ENCODE assay signal across 20 cellular contexts in the genomic region with DNA sequence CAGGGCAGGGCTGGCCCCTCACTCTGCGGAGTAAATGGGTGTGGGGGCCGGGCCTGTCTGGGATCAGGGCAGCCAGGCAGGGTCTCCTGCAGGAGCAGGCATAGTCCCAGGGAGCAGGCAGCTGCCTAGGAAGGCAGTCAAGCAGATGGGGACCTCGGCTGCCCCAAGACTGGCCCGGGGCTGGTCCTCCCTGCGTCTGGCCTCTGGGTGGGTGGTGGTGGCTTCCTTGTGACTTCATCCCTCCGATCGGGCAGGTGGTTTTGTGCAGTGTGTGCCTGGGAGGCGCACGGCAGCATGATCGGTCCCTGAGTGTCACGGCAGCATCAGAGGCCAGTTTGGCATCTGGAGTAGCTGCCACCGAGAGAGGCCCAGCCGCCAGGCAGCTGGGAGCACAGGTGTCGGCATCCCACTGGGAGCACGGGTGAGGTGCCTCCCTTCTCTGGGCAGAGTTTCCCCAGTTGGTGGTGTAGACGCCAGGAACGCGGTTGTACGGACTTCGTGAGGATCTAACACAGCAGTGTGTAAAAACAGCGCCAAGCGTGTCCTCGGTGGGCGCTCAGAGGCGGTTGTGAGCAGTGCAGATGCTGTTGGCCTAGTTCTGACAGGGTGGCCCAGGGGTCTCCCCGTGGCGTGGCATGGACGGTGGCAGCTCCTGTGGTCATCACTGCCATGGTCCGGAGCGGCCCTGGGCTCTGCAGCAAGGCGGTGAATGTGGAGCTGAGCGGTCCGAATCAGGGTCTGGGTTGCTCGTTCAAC. TPM values are rescaled to one million over a fixed set of nuclear protein-coding genes. Genes with fewer than 3 reads are reported as not detected.
"Had no signal": no experiment of that assay in that cellular context is flagged by ENCODE, and none has a peak within 500 bp of the region (broad histone marks: within the 10 kb centered on the region; RNA-seq: fewer than 3 reads in every experiment).

No MANE protein-coding gene starts in this region.

- H3K27ac ChIP-seq: KMS-11, SJSA1, SK-N-MC had no signal

- H3K4me2 ChIP-seq: KMS-11 had no signal

- H3K4me3 ChIP-seq: SJSA1, SK-N-MC had no signal

- H3K4me1 ChIP-seq: SJSA1 had no signal

- DNase-seq: IMR-90, Kasumi-1, MM.1S, NCI-H1092 treated with DMSO at 0.1 percent for 48 hours, NCI-H1436, NCI-H187, NCI-H2029, NCI-H2081 treated with DMSO at 0.1 percent for 48 hours, NCI-H2227 treated with DMSO at 0.1 percent for 48 hours, NCI-H524, NCI-H526 treated with DMSO at 0.1 percent for 48 hours, NCI-H748 treated with DMSO at 0.1 percent for 48 hours, Right ventricle myocardium superior, RPMI8226, SIG-M5 had no signal

- ATAC-seq: HepG2 had no signal

- H3K36me3 ChIP-seq: SJSA1 had no signal

- H3K9ac ChIP-seq: KMS-11 had no signal

RNA-seq across cellular contexts. Expression of a gene that starts 45.9 kb away (rescaled TPM):
- total RNA-seq: HT1080 had no signal
